Comparison of ENCODE assay signal across 8 cellular contexts in the genomic region with DNA sequence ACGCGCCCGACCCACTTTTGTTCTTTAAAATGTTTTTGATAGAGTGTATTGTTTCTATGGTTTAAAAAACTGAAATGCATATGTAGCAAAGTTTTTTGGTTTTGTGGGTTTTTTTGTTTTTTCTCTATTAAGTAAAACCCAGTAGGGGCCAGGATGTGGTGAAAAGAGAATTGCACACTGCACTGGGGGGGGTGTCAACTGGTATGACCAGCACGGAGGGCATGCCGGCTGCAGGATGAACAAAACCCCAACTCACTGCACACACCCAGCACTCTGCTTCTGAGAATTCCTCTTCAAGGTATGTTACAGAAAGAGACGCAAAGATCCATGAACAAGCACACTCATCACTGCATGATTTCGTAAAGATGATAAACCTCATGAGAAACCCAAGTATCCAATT.
DNase-seq lines count a peak whose midpoint lies in the region; ATAC-seq and TF ChIP-seq lines count a peak whose summit lies in the region.

No MANE protein-coding gene starts in this region.

- TF ChIP-seq CTCF in smooth muscle cell (IDR thresholded peaks at IDR 0.05; ENCODE audit: borderline replicate concordance, insufficient read depth, poor library complexity, severe bottlenecking) (no peak), prostate gland (IDR thresholded peaks at IDR 0.05) (no peak), MCF 10A (IDR thresholded peaks at IDR 0.05; ENCODE audit: unreplicated experiment) (no peak)

- H3K27ac Mint-ChIP-seq in MCF 10A (ENCODE audit: low read depth, unreplicated experiment), result no peak overlapping the region

- TF ChIP-seq POLR2A in prostate gland (IDR thresholded peaks at IDR 0.05), result no peak

- peak; percentile 60 for DNase-seq in activated CD4-positive, CD25-positive, alpha-beta regulatory T cell treated with anti-CD3 and anti-CD28 coated beads, Interleukin-2, amount 50 U/mL, for 16 hours (ENCODE audit: low read depth, low spot score)
- DNase-seq in cerebellar cortex (ENCODE audit: low spot score) (peak; percentile 25), smooth muscle cell (lab: John Stamatoyannopoulos, UW; ENCODE audit: unreplicated experiment) (no peak), inferior parietal cortex (ENCODE audit: extremely low spot score) (no peak), prostate gland (ENCODE audit: low spot score) (no peak), MCF 10A (ENCODE audit: unreplicated experiment) (no peak)
- peak; percentile 47 for DNase-seq in stimulated activated CD8-positive, alpha-beta memory T cell treated with anti-CD3 and anti-CD28 coated beads, Interleukin-12 subunit alpha, Interleukin-12 subunit beta, amount 100 ng/mL, for 4 hours (ENCODE audit: low read depth)

- ATAC-seq in GM21423 (IDR thresholded peaks at IDR 0.05; ENCODE audit: unreplicated experiment), result peak; percentile 24

- peaks cover 36% of the 10 kb centered on the region for H3K36me3 Mint-ChIP-seq in MCF 10A (ENCODE audit: insufficient read depth, unreplicated experiment)

- H3K27me3 ChIP-seq in smooth muscle cell (ENCODE audit: low read depth) (no peaks in the 10 kb centered on the region), prostate gland (replicated peaks; ENCODE audit: insufficient read depth) (no peaks in the 10 kb centered on the region)

- peaks cover 26% of the 10 kb centered on the region for H3K4me1 Mint-ChIP-seq in MCF 10A (ENCODE audit: insufficient read depth, unreplicated experiment)

- no peaks in the 10 kb centered on the region for H3K9me3 Mint-ChIP-seq in MCF 10A (ENCODE audit: unreplicated experiment)

- H3K4me1 ChIP-seq in smooth muscle cell (ENCODE audit: low read depth), result peaks cover 7% of the 10 kb centered on the region
- peaks cover 7% of the 10 kb centered on the region for H3K4me1 ChIP-seq in prostate gland (replicated peaks)

- intact Hi-C loops in prostate gland (cut with DNase I) (no loop called here), MCF 10A (cut with micrococcal nuclease) (no loop called here)

- H3K79me2 ChIP-seq in smooth muscle cell (ENCODE audit: low read depth), result no peaks in the 10 kb centered on the region

- 88% methylated on average over 7 of the region's 7 CpGs for WGBS in smooth muscle cell (ENCODE audit: low lambda C conversion rate)
- WGBS in prostate gland, result 90% methylated on average over 7 of the region's 7 CpGs

- H3K4me2 ChIP-seq in smooth muscle cell, result no peak overlapping the region

- CTCF ChIA-PET in MCF 10A (lab: Yijun Ruan, JAX), result interaction anchor here (0.6 kb wide), 1 partner anchor 8 kb away, joined by 3 read pairs; no protein-coding TSS in a partner anchor

- H3K4me3 ChIP-seq in smooth muscle cell (no peak overlapping the region), prostate gland (no peak overlapping the region)

- H3K9me3 ChIP-seq in smooth muscle cell (replicated peaks; ENCODE audit: low read depth) (no peaks in the 10 kb centered on the region), prostate gland (no peaks in the 10 kb centered on the region)

- peaks cover 14% of the 10 kb centered on the region for H3F3A ChIP-seq in smooth muscle cell (ENCODE audit: low read depth)

- H3K27me3 Mint-ChIP-seq in MCF 10A (ENCODE audit: insufficient read depth, unreplicated experiment), result no peaks in the 10 kb centered on the region

- H4K20me1 ChIP-seq in smooth muscle cell (ENCODE audit: low read depth), result no peaks in the 10 kb centered on the region

- H3K36me3 ChIP-seq in smooth muscle cell (ENCODE audit: low read depth), result no peaks in the 10 kb centered on the region
- no peaks in the 10 kb centered on the region for H3K36me3 ChIP-seq in prostate gland

- POLR2A ChIA-PET in MCF 10A (lab: Yijun Ruan, JAX), result no interaction called here

- no peak overlapping the region for H2AFZ ChIP-seq in smooth muscle cell (ENCODE audit: low read depth)

- no peak overlapping the region for H3K4me3 Mint-ChIP-seq in MCF 10A (ENCODE audit: unreplicated experiment)

- no TSS peak for BruUV-seq in MCF 10A (replicated peaks; lab: Mats Ljungman, UMichigan)

- H3K9ac ChIP-seq in smooth muscle cell (ENCODE audit: low read depth), result no peak overlapping the region

- H3K27ac ChIP-seq in smooth muscle cell (ENCODE audit: low read depth) (no peak overlapping the region), prostate gland (no peak overlapping the region)

Comparison
In these comparisons a context has a peak if more than half of its experiments do, and no peak if none do; other contexts are left out.
1. DNase-seq: peak in activated CD4-positive, CD25-positive, alpha-beta regulatory T cell treated with anti-CD3 and anti-CD28 coated beads, Interleukin-2, amount 50 U/mL, for 16 hours (single experiment), cerebellar cortex (single experiment) and stimulated activated CD8-positive, alpha-beta memory T cell treated with anti-CD3 and anti-CD28 coated beads, Interleukin-12 subunit alpha, Interleukin-12 subunit beta, amount 100 ng/mL, for 4 hours (single experiment); none in smooth muscle cell (single experiment), inferior parietal cortex (single experiment), prostate gland (single experiment) and MCF 10A (single experiment).